34 cellular contexts compared by ENCODE assay signal in genomic region chr5:40389591-40389990, GRCh38.
DNase-seq lines count a peak whose midpoint lies in the region; ATAC-seq and TF ChIP-seq lines count a peak whose summit lies in the region.
"Had no signal": no experiment of that assay in that cellular context is flagged by ENCODE, and none has a peak within 500 bp of the region (broad histone marks: within the 10 kb centered on the region; RNA-seq: fewer than 3 reads in every experiment).

No MANE protein-coding gene starts in this region.

- DNase-seq in left ventricle myocardium inferior (no peak), left cardiac atrium (no peak), COR-L47 (lab: John Stamatoyannopoulos, UW) (no peak), C1 segment of cervical spinal cord (lab: John Stamatoyannopoulos, UW) (no peak)
- DNase-seq in effector memory CD8-positive, alpha-beta T cell = no peak
- DNase-seq in stimulated activated effector memory CD8-positive, alpha-beta T cell treated with anti-CD3 and anti-CD28 coated beads, Interleukin-12 subunit alpha, Interleukin-12 subunit beta, amount 100 ng/mL, for 72 hours (ENCODE audit: low spot score in 2 of 2) = no peak
- no peak for DNase-seq in activated CD8-positive, alpha-beta memory T cell treated with anti-CD3 and anti-CD28 coated beads for 24 hours
- DNase-seq: activated CD4-positive, CD25-positive, alpha-beta regulatory T cell; activated CD8-positive, alpha-beta memory T cell treated with anti-CD3 and anti-CD28 coated beads, Interleukin-2, amount 50 U/mL, for 4 hours; foreskin keratinocyte; GF-D8; heart left ventricle; HFFc6; kidney; MG63; naive B cell; NCI-H1105; NCI-H1930; NCI-H2171 treated with DMSO at 0.1 percent for 48 hours; NCI-H510A; occipital lobe; right lobe of liver; SJCRH30; stimulated activated CD4-positive, alpha-beta T cell treated with anti-CD3 and anti-CD28 coated beads, Interleukin-12 subunit alpha, Interleukin-12 subunit beta, amount 100 ng/mL, for 4 hours; stimulated activated CD4-positive, alpha-beta T cell treated with anti-CD3 and anti-CD28 coated beads, Interleukin-2, amount 100 ng/mL, for 48 hours; substantia nigra; trophoblast cell had no signal

- peaks cover 5% of the 10 kb centered on the region; the same call in 1 of the 2 replicates for H3F3A ChIP-seq in OCI-LY1 (ENCODE audit: insufficient read depth, low read length)

- no peak overlapping the region for H2AFZ ChIP-seq in OCI-LY1 (ENCODE audit: low read length)
- H2AFZ ChIP-seq: GM23338 had no signal

- no peak overlapping the region for H3K4me2 ChIP-seq in OCI-LY1 (ENCODE audit: low read length)
- H3K4me2 ChIP-seq: GM23338 had no signal

- peak overlapping the region; percentile 57 for H3K27ac ChIP-seq in left ventricle myocardium inferior (replicated peaks)
- H3K27ac ChIP-seq in OCI-LY1 (ENCODE audit: low read depth, low read length, poor library complexity, severe bottlenecking) = peak overlapping the region; percentile 93
- H3K27ac ChIP-seq: esophagus muscularis mucosa, foreskin keratinocyte, prostate gland, right lobe of liver, SJCRH30 had no signal

- H4K20me1 ChIP-seq in OCI-LY1 (ENCODE audit: insufficient read depth, low read length) = no peaks in the 10 kb centered on the region

- peaks cover 3% of the 10 kb centered on the region for H3K36me3 Mint-ChIP-seq in effector memory CD8-positive, alpha-beta T cell (ENCODE audit: insufficient read depth)
- H3K36me3 Mint-ChIP-seq in stimulated activated effector memory CD8-positive, alpha-beta T cell treated with anti-CD3 and anti-CD28 coated beads, Interleukin-12 subunit alpha, Interleukin-12 subunit beta, amount 100 ng/mL, for 72 hours = no peaks in the 10 kb centered on the region
- H3K36me3 Mint-ChIP-seq: mesothelial cell of epicardium, naive B cell had no signal

- H3K27me3 Mint-ChIP-seq in effector memory CD8-positive, alpha-beta T cell = no peaks in the 10 kb centered on the region
- H3K27me3 Mint-ChIP-seq: naive B cell had no signal

- peaks cover 46 to 66% of the 10 kb centered on the region in 2 donors for H3K4me1 Mint-ChIP-seq in effector memory CD8-positive, alpha-beta T cell (ENCODE audit: low read depth in 2 of 2)
- peaks cover 72% of the 10 kb centered on the region for H3K4me1 Mint-ChIP-seq in stimulated activated effector memory CD8-positive, alpha-beta T cell treated with anti-CD3 and anti-CD28 coated beads, Interleukin-12 subunit alpha, Interleukin-12 subunit beta, amount 100 ng/mL, for 72 hours

- H3K9me3 Mint-ChIP-seq in effector memory CD8-positive, alpha-beta T cell = no peaks in the 10 kb centered on the region
- H3K9me3 Mint-ChIP-seq in stimulated activated effector memory CD8-positive, alpha-beta T cell treated with anti-CD3 and anti-CD28 coated beads, Interleukin-12 subunit alpha, Interleukin-12 subunit beta, amount 100 ng/mL, for 72 hours = no peaks in the 10 kb centered on the region
- H3K9me3 Mint-ChIP-seq: activated T-helper 2 cell treated with anti-CD3 and anti-CD28 coated beads, Interferon-gamma antibody, Interleukin-2, Interleukin-4, amounts not matched to agents 10 μg/mL and 5 μg/mL and 100 μg/mL, durations not matched to agents 14 hours and 24 hours and 36 hours; GM23338; HFFc6; mesothelial cell of epicardium; naive B cell had no signal

- H3K36me3 ChIP-seq in left ventricle myocardium inferior (no peaks in the 10 kb centered on the region), OCI-LY1 (ENCODE audit: insufficient read depth, low read length) (no peaks in the 10 kb centered on the region)
- H3K36me3 ChIP-seq: esophagus muscularis mucosa, heart left ventricle, MG63, prostate gland, right lobe of liver, SJCRH30 had no signal

- peak overlapping the region; percentile 59 to 61 for H3K4me3 Mint-ChIP-seq in effector memory CD8-positive, alpha-beta T cell
- H3K4me3 Mint-ChIP-seq in stimulated activated effector memory CD8-positive, alpha-beta T cell treated with anti-CD3 and anti-CD28 coated beads, Interleukin-12 subunit alpha, Interleukin-12 subunit beta, amount 100 ng/mL, for 72 hours = no peak overlapping the region
- H3K4me3 Mint-ChIP-seq: GM23338, HFFc6, mesothelial cell of epicardium, naive B cell had no signal

- H3K27me3 ChIP-seq in left ventricle myocardium inferior (ENCODE audit: low read depth) = no peaks in the 10 kb centered on the region
- H3K27me3 ChIP-seq in OCI-LY1 (ENCODE audit: insufficient read depth, low read length) = no peaks in the 10 kb centered on the region
- H3K27me3 ChIP-seq: esophagus muscularis mucosa, foreskin keratinocyte, heart left ventricle, MG63, right lobe of liver, SJCRH30 had no signal

- H3K79me2 ChIP-seq in OCI-LY1 (ENCODE audit: insufficient read depth, low read length) = no peaks in the 10 kb centered on the region

- no peaks in the 10 kb centered on the region for H3K9me2 ChIP-seq in OCI-LY1 (ENCODE audit: low read depth, low read length)

- no peak overlapping the region for H3K9ac ChIP-seq in OCI-LY1 (ENCODE audit: low read length)

- TF ChIP-seq CTCF in left ventricle myocardium inferior (IDR thresholded peaks at IDR 0.05; ENCODE audit: borderline replicate concordance) (no peak), OCI-LY1 (IDR thresholded peaks at IDR 0.05; ENCODE audit: low read length) (no peak)

- H3K27ac Mint-ChIP-seq in effector memory CD8-positive, alpha-beta T cell = peak overlapping the region; percentile 18 to 85
- H3K27ac Mint-ChIP-seq in stimulated activated effector memory CD8-positive, alpha-beta T cell treated with anti-CD3 and anti-CD28 coated beads, Interleukin-12 subunit alpha, Interleukin-12 subunit beta, amount 100 ng/mL, for 72 hours = peak overlapping the region; percentile 7
- H3K27ac Mint-ChIP-seq: GM23338, HFFc6, mesothelial cell of epicardium had no signal

- intact Hi-C loops in left ventricle myocardium inferior (cut with micrococcal nuclease) (no loop called here), left cardiac atrium (cut with DNase I) (no loop called here)

- peaks cover 28% of the 10 kb centered on the region for H3K4me1 ChIP-seq in left ventricle myocardium inferior
- peaks cover 64% of the 10 kb centered on the region for H3K4me1 ChIP-seq in OCI-LY1 (ENCODE audit: insufficient read depth, low read length, severe bottlenecking)
- H3K4me1 ChIP-seq: prostate gland, right lobe of liver had no signal

- H3K4me3 ChIP-seq in left ventricle myocardium inferior (no peak overlapping the region), OCI-LY1 (ENCODE audit: low read depth, low read length, poor library complexity, severe bottlenecking) (no peak overlapping the region)
- H3K4me3 ChIP-seq: esophagus muscularis mucosa, GM23338, heart left ventricle, K562, MG63, prostate gland, right lobe of liver, SJCRH30 had no signal

- ATAC-seq in left cardiac atrium = no peak
- ATAC-seq in effector memory CD8-positive, alpha-beta T cell (replicated peaks) = no peak
- no peak for ATAC-seq in stimulated activated effector memory CD8-positive, alpha-beta T cell treated with anti-CD3 and anti-CD28 coated beads, Interleukin-12 subunit alpha, Interleukin-12 subunit beta, amount 100 ng/mL, for 72 hours
- ATAC-seq: foreskin keratinocyte, GM23338, K562, right lobe of liver had no signal

- no peaks in the 10 kb centered on the region for H3K9me3 ChIP-seq in left ventricle myocardium inferior (replicated peaks)
- H3K9me3 ChIP-seq in OCI-LY1 (ENCODE audit: low read length) = no peaks in the 10 kb centered on the region
- H3K9me3 ChIP-seq: esophagus muscularis mucosa, heart left ventricle, MG63, prostate gland, right lobe of liver, SJCRH30 had no signal
